In the genomic region with DNA sequence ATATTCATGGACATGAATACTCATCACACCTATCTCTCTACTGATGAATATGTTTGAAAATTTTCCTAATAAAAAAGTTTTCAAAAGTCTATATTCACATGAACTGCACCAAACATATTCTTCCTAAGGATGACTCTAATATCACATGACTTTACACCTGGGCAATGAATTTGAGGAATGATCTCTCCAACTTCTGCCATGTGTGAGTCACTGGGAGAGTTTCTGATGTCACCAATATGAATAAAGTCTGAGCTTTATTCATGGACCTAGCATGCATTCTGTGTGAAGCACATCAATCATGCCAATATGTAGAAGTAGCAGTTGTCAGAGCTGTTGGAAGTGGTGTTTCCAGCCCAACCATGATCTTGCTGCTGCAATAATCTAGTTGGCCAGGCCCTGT, we compare ENCODE assay signal across 15 cellular contexts.
DNase-seq lines count a peak whose midpoint lies in the region; ATAC-seq, FAIRE-seq and TF ChIP-seq lines count a peak whose summit lies in the region.
"Had no signal": no experiment of that assay in that cellular context is flagged by ENCODE, and none has a peak within 500 bp of the region (broad histone marks: within the 10 kb centered on the region; RNA-seq: fewer than 3 reads in every experiment).

No MANE protein-coding gene starts in this region.

- no peaks in the 10 kb centered on the region for H3K9me2 ChIP-seq in PC-3 (replicated peaks; ENCODE audit: low read length)

- H4K20me1 ChIP-seq in PC-3 (ENCODE audit: low read length) (no peaks in the 10 kb centered on the region), keratinocyte (ENCODE audit: control insufficient read depth, extremely low read depth, insufficient read depth, low read length) (no peaks in the 10 kb centered on the region)

- no peaks in the 10 kb centered on the region for H3K4me1 Mint-ChIP-seq in CD8-positive, alpha-beta memory T cell
- H3K4me1 Mint-ChIP-seq: CD14-positive monocyte had no signal

- H3K9ac ChIP-seq in PC-3 (ENCODE audit: low read length) = no peak overlapping the region
- H3K9ac ChIP-seq in keratinocyte (ENCODE audit: control insufficient read depth, extremely low read depth, insufficient read depth, low read length) = no peak overlapping the region

- intact Hi-C loops in PC-3 (cut with micrococcal nuclease) = no loop called here
- intact Hi-C loops in left cardiac atrium (cut with DNase I) = no loop called here

- H3K27me3 ChIP-seq in PC-3 (ENCODE audit: low read length) = no peaks in the 10 kb centered on the region
- no peaks in the 10 kb centered on the region for H3K27me3 ChIP-seq in bronchial epithelial cell (ENCODE audit: control insufficient read depth, insufficient read depth, low read length)
- H3K27me3 ChIP-seq in keratinocyte (ENCODE audit: control insufficient read depth, extremely low read depth, insufficient read depth, low read length) = no peaks in the 10 kb centered on the region
- H3K27me3 ChIP-seq in CD8-positive, alpha-beta memory T cell (ENCODE audit: insufficient read depth, low read length, poor library complexity, severe bottlenecking) = no peaks in the 10 kb centered on the region

- H3K4me2 ChIP-seq in PC-3 (ENCODE audit: low read length) = no peak overlapping the region
- H3K4me2 ChIP-seq in keratinocyte (ENCODE audit: control insufficient read depth, extremely low read depth, insufficient read depth, low read depth, low read length) = no peak overlapping the region
- H3K4me2 ChIP-seq: A549 had no signal

- dilution Hi-C loops in keratinocyte (cut with MboI; ENCODE audit: extremely low pct_ligation_motif_present, low sequenced_read_pairs) = no loop called here

- POLR2A ChIA-PET in HEK293 (lab: Yijun Ruan, JAX) (no interaction called here), PC-3 (lab: Charles Lee; ENCODE audit: unreplicated experiment) (interaction anchor here (0.7 kb wide), 1 partner anchor 123 kb away, joined by 3 read pairs; no protein-coding TSS in a partner anchor)
- POLR2A ChIA-PET in CD8-positive, alpha-beta memory T cell (lab: Charles Lee) = no interaction called here

- H3K4me3 ChIP-seq in HEK293 (ENCODE audit: low read depth, low read length) (no peak overlapping the region), PC-3 (ENCODE audit: low read length) (no peak overlapping the region), bronchial epithelial cell (ENCODE audit: low read depth, low read length) (no peak overlapping the region), keratinocyte (ENCODE audit: control insufficient read depth in 2 of 3, extremely low read depth in 1 of 3, insufficient read depth in 2 of 3, low read depth in 1 of 3, low read length in 3 of 3) (no peak overlapping the region)
- H3K4me3 ChIP-seq in CD8-positive, alpha-beta memory T cell (ENCODE audit: low read length) = no peak overlapping the region
- H3K4me3 ChIP-seq: A549, HAP-1 had no signal

- H2AFZ ChIP-seq in PC-3 (ENCODE audit: low read length) (no peak overlapping the region), keratinocyte (ENCODE audit: control insufficient read depth, low read length) (no peak overlapping the region)

- H3K9me1 ChIP-seq in keratinocyte (ENCODE audit: control insufficient read depth, extremely low read depth, insufficient read depth, low read length) = no peaks in the 10 kb centered on the region

- H3K9me3 ChIP-seq in HEK293 (ENCODE audit: control insufficient read depth, insufficient read depth, low read depth, low read length) (no peaks in the 10 kb centered on the region), PC-3 (ENCODE audit: low read length) (no peaks in the 10 kb centered on the region), keratinocyte (ENCODE audit: control insufficient read depth, low read depth, low read length) (no peaks in the 10 kb centered on the region)
- no peaks in the 10 kb centered on the region for H3K9me3 ChIP-seq in CD8-positive, alpha-beta memory T cell (ENCODE audit: low read length)
- H3K9me3 ChIP-seq: Caco-2, HAP-1 had no signal

- H3K27me3 Mint-ChIP-seq in CD8-positive, alpha-beta memory T cell = peaks cover 22 to 52% of the 10 kb centered on the region in 2 donors

- no peak overlapping the region for H3K4me3 Mint-ChIP-seq in CD8-positive, alpha-beta memory T cell
- H3K4me3 Mint-ChIP-seq: CD14-positive monocyte; CD8-positive, alpha-beta T cell had no signal

- no peak for FAIRE-seq in bronchial epithelial cell (lab: Jason Lieb, UNC)
- no peak for FAIRE-seq in keratinocyte (lab: Jason Lieb, UNC)
- FAIRE-seq: A549, GM19239, H1 had no signal

- H3K79me2 ChIP-seq in PC-3 (ENCODE audit: low read length) = no peaks in the 10 kb centered on the region
- H3K79me2 ChIP-seq in keratinocyte (ENCODE audit: control insufficient read depth, insufficient read depth, low read length) = no peaks in the 10 kb centered on the region

- peaks cover 0 to 4% (median 0%) of the 10 kb centered on the region in 5 donors for H3K9me3 Mint-ChIP-seq in CD8-positive, alpha-beta memory T cell
- H3K9me3 Mint-ChIP-seq: CD8-positive, alpha-beta T cell had no signal

- no TSS peak for BruUV-seq in PC-3 (replicated peaks; lab: Mats Ljungman, UMichigan)

- H3K36me3 ChIP-seq in HEK293 (ENCODE audit: control insufficient read depth in 2 of 2, insufficient read depth in 1 of 2, low read length in 2 of 2) = no peaks in the 10 kb centered on the region
- H3K36me3 ChIP-seq in PC-3 (ENCODE audit: low read depth, low read length) = no peaks in the 10 kb centered on the region
- no peaks in the 10 kb centered on the region for H3K36me3 ChIP-seq in bronchial epithelial cell (ENCODE audit: control insufficient read depth, insufficient read depth, low read length)
- no peaks in the 10 kb centered on the region for H3K36me3 ChIP-seq in keratinocyte (ENCODE audit: control insufficient read depth in 2 of 2, extremely low read depth in 1 of 2, insufficient read depth in 2 of 2, low read length in 2 of 2)
- no peaks in the 10 kb centered on the region for H3K36me3 ChIP-seq in CD8-positive, alpha-beta memory T cell (ENCODE audit: insufficient read depth, low read length)
- H3K36me3 ChIP-seq: HAP-1 had no signal

- CTCF ChIA-PET in HEK293 (lab: Yijun Ruan, JAX) = interaction anchor here (0.6 kb wide), 3 partner anchors 30 to 306 kb away, joined by 3 to 4 read pairs (median 4); no protein-coding TSS in a partner anchor
- CTCF ChIA-PET in PC-3 (lab: Charles Lee) = no interaction called here
- CTCF ChIA-PET in CD8-positive, alpha-beta memory T cell (lab: Charles Lee) = no interaction called here

- H3K27ac ChIP-seq in HEK293 (ENCODE audit: extremely low read depth, low read depth, low read length) = no peak overlapping the region
- H3K27ac ChIP-seq in PC-3 (ENCODE audit: low read length) = no peak overlapping the region
- H3K27ac ChIP-seq in keratinocyte (ENCODE audit: control insufficient read depth, insufficient read depth, low read length) = no peak overlapping the region
- no peak overlapping the region for H3K27ac ChIP-seq in CD8-positive, alpha-beta memory T cell (ENCODE audit: low read depth, low read length)
- H3K27ac ChIP-seq: A549 had no signal

- no peak overlapping the region for H3K27ac Mint-ChIP-seq in CD8-positive, alpha-beta memory T cell
- H3K27ac Mint-ChIP-seq: CD8-positive, alpha-beta T cell had no signal

- no peaks in the 10 kb centered on the region for H3F3A ChIP-seq in PC-3 (ENCODE audit: low read length, unreplicated experiment)

- TF ChIP-seq CTCF in HEK293 (tag by site-specific recombination; IDR thresholded peaks at IDR 0.05) (no peak), PC-3 (conservative IDR thresholded peaks at IDR 0.05; ENCODE audit: low read depth, low read length) (no peak), bronchial epithelial cell (IDR thresholded peaks at IDR 0.05; ENCODE audit: insufficient read depth, low read length, severe bottlenecking) (no peak), keratinocyte (optimal IDR thresholded peaks at IDR 0.05 in 1 of 3, IDR thresholded peaks at IDR 0.05 in 1 of 3, conservative IDR thresholded peaks at IDR 0.05 in 1 of 3; ENCODE audit: extremely low read depth in 1 of 3, insufficient read depth in 2 of 3, low read length in 3 of 3) (no peak)

- ATAC-seq in PC-3 = no peak
- no peak for ATAC-seq in left cardiac atrium
- ATAC-seq: A549; CD8-positive, alpha-beta T cell had no signal

- no peaks in the 10 kb centered on the region for H3K4me1 ChIP-seq in HEK293 (ENCODE audit: control insufficient read depth, insufficient read depth, low read length)
- no peaks in the 10 kb centered on the region for H3K4me1 ChIP-seq in PC-3 (ENCODE audit: insufficient read depth, low read length)
- no peaks in the 10 kb centered on the region for H3K4me1 ChIP-seq in keratinocyte (ENCODE audit: control insufficient read depth, extremely low read depth, insufficient read depth, low read length)
- no peaks in the 10 kb centered on the region for H3K4me1 ChIP-seq in CD8-positive, alpha-beta memory T cell (ENCODE audit: insufficient read depth, low read length)
- H3K4me1 ChIP-seq: A549, Caco-2 had no signal

- no peaks in the 10 kb centered on the region for H3K36me3 Mint-ChIP-seq in CD8-positive, alpha-beta memory T cell
- H3K36me3 Mint-ChIP-seq: CD14-positive monocyte; CD8-positive, alpha-beta T cell had no signal

- DNase-seq in PC-3 (peak; percentile 6), bronchial epithelial cell (ENCODE audit: low read depth) (peak; percentile 75), keratinocyte (ENCODE audit: low read depth, low spot score) (peak; percentile 21), NCI-H1930 (lab: John Stamatoyannopoulos, UW) (no peak), left cardiac atrium (no peak)
- DNase-seq in CD8-positive, alpha-beta memory T cell = no peak
- DNase-seq: Caco-2; CD8-positive, alpha-beta T cell; GF-D8 had no signal

TF ChIP-seq in HEK293, 187 proteins besides CTCF, POLR2A, EP300 and RAD21:
- TF ChIP-seq, protein P1, sequence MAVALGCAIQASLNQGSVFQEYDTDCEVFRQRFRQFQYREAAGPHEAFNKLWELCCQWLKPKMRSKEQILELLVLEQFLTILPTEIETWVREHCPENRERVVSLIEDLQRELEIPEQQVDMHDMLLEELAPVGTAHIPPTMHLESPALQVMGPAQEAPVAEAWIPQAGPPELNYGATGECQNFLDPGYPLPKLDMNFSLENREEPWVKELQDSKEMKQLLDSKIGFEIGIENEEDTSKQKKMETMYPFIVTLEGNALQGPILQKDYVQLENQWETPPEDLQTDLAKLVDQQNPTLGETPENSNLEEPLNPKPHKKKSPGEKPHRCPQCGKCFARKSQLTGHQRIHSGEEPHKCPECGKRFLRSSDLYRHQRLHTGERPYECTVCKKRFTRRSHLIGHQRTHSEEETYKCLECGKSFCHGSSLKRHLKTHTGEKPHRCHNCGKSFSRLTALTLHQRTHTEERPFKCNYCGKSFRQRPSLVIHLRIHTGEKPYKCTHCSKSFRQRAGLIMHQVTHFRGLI (tag by site-specific recombination; IDR thresholded peaks at IDR 0.05) = peak; percentile 81
- TF ChIP-seq ZXDB (tag by site-specific recombination; IDR thresholded peaks at IDR 0.05) = no peak

Comparison
In these comparisons a context has a peak if more than half of its experiments do, and no peak if none do; other contexts are left out.
1. DNase-seq: peak in PC-3 (single experiment), bronchial epithelial cell (single experiment) and keratinocyte (single experiment); none in NCI-H1930 (0 of 2), CD8-positive, alpha-beta memory T cell (0 of 5) and left cardiac atrium (single experiment).